In genomic region chr3:45012577-45012976, GRCh38 we compare ENCODE assay signal across 1 cellular context.
TF ChIP-seq lines count a peak whose summit lies in the region.

No MANE protein-coding gene starts in this region.

TF ChIP-seq in HepG2, 621 proteins besides CTCF, POLR2A, EP300 and RAD21:
- TF ChIP-seq RERE (CRISPR knock-in tag; IDR thresholded peaks at IDR 0.05; ENCODE audit: low read depth), result no peak
- no peak for TF ChIP-seq ZNF557 (CRISPR knock-in tag; IDR thresholded peaks at IDR 0.05)
- no peak for TF ChIP-seq ZNF644 (CRISPR knock-in tag; IDR thresholded peaks at IDR 0.05; ENCODE audit: low read depth)
- TF ChIP-seq MYPOP (CRISPR knock-in tag; IDR thresholded peaks at IDR 0.05), result no peak
- no peak for TF ChIP-seq E2F1 (CRISPR knock-in tag; IDR thresholded peaks at IDR 0.05)
- no peak for TF ChIP-seq ZNF232 (CRISPR knock-in tag; IDR thresholded peaks at IDR 0.05; ENCODE audit: borderline replicate concordance)
- TF ChIP-seq KAT2B (IDR thresholded peaks at IDR 0.05; ENCODE audit: borderline replicate concordance, low read depth, low read length), result no peak
- no peak for TF ChIP-seq DMAP1 (CRISPR knock-in tag; IDR thresholded peaks at IDR 0.05)
- no peak for TF ChIP-seq MTA1 (CRISPR knock-in tag; IDR thresholded peaks at IDR 0.05; ENCODE audit: borderline replicate concordance)
